ENCODE assay signal across 18 cellular contexts in genomic region chr2:57460875-57461274, GRCh38.
"Had no signal": no experiment of that assay in that cellular context is flagged by ENCODE, and none has a peak within 500 bp of the region (broad histone marks: within the 10 kb centered on the region; RNA-seq: fewer than 3 reads in every experiment).

No MANE protein-coding gene starts in this region.

- H3K27ac Mint-ChIP-seq: activated CD4-positive, alpha-beta T cell treated with anti-CD3 and anti-CD28 coated beads for 36 hours; activated CD8-positive, alpha-beta T cell treated with anti-CD3 and anti-CD28 coated beads for 36 hours; activated naive CD8-positive, alpha-beta T cell treated with anti-CD3 and anti-CD28 coated beads, Interleukin-2, amount 10 ng/mL, durations not matched to agents 7 days and 5 days; activated T-cell treated with anti-CD3 and anti-CD28 coated beads, Interleukin-2, amount 50 U/mL, for 72 hours; naive thymus-derived CD8-positive, alpha-beta T cell; stimulated activated memory B cell treated with anti-CD40 and anti-IgM and Interleukin-4, amounts not matched to agents 10 μg/mL and 1 μg/mL and 100 μg/mL, for 72 hours had no signal

- H3K27ac ChIP-seq: ascending aorta, esophagus muscularis mucosa, spleen, transverse colon, VCaP had no signal

- H3K4me3 Mint-ChIP-seq: activated CD4-positive, alpha-beta T cell treated with anti-CD3 and anti-CD28 coated beads for 36 hours; activated CD8-positive, alpha-beta T cell treated with anti-CD3 and anti-CD28 coated beads for 36 hours; activated naive CD8-positive, alpha-beta T cell treated with anti-CD3 and anti-CD28 coated beads, Interleukin-2, amount 10 ng/mL, durations not matched to agents 7 days and 5 days; activated T-cell treated with anti-CD3 and anti-CD28 coated beads, Interleukin-2, amount 50 U/mL, for 72 hours; naive thymus-derived CD8-positive, alpha-beta T cell; stimulated activated memory B cell treated with anti-CD40 and anti-IgM and Interleukin-4, amounts not matched to agents 10 μg/mL and 1 μg/mL and 100 μg/mL, for 72 hours had no signal

- H3K36me3 Mint-ChIP-seq: activated naive CD8-positive, alpha-beta T cell treated with anti-CD3 and anti-CD28 coated beads, Interleukin-2, amount 10 ng/mL, durations not matched to agents 7 days and 5 days; naive thymus-derived CD8-positive, alpha-beta T cell had no signal

- H3K36me3 ChIP-seq: ascending aorta, esophagus muscularis mucosa, spleen, transverse colon had no signal

- DNase-seq: activated CD4-positive, alpha-beta T cell treated with anti-CD3 and anti-CD28 coated beads for 36 hours; activated CD8-positive, alpha-beta memory T cell treated with anti-CD3 and anti-CD28 coated beads, Interleukin-2, amount 50 U/mL, for 4 hours; activated CD8-positive, alpha-beta T cell treated with anti-CD3 and anti-CD28 coated beads for 36 hours; activated naive CD8-positive, alpha-beta T cell treated with anti-CD3 and anti-CD28 coated beads, Interleukin-2, amount 10 ng/mL, durations not matched to agents 7 days and 5 days; activated T-cell treated with anti-CD3 and anti-CD28 coated beads, Interleukin-2, amount 50 U/mL, for 72 hours; head of caudate nucleus; mammary epithelial cell; mucosa of descending colon; naive thymus-derived CD8-positive, alpha-beta T cell; right cardiac atrium; spleen; stimulated activated CD4-positive, alpha-beta T cell treated with anti-CD3 and anti-CD28 coated beads, Interleukin-1b, Interleukin-23, amount 100 ng/mL, for 48 hours; T-helper 9 cell; transverse colon had no signal

- H3K4me3 ChIP-seq: ascending aorta, esophagus muscularis mucosa, mucosa of descending colon, spleen, transverse colon had no signal

- H3K27me3 Mint-ChIP-seq: activated CD4-positive, alpha-beta T cell treated with anti-CD3 and anti-CD28 coated beads for 36 hours; activated CD8-positive, alpha-beta T cell treated with anti-CD3 and anti-CD28 coated beads for 36 hours; stimulated activated memory B cell treated with anti-CD40 and anti-IgM and Interleukin-4, amounts not matched to agents 10 μg/mL and 1 μg/mL and 100 μg/mL, for 72 hours had no signal

- H3K4me1 Mint-ChIP-seq: activated CD4-positive, alpha-beta T cell treated with anti-CD3 and anti-CD28 coated beads for 36 hours; activated naive CD8-positive, alpha-beta T cell treated with anti-CD3 and anti-CD28 coated beads, Interleukin-2, amount 10 ng/mL, durations not matched to agents 7 days and 5 days; naive thymus-derived CD8-positive, alpha-beta T cell; stimulated activated memory B cell treated with anti-CD40 and anti-IgM and Interleukin-4, amounts not matched to agents 10 μg/mL and 1 μg/mL and 100 μg/mL, for 72 hours had no signal

- H3K9me3 Mint-ChIP-seq: stimulated activated memory B cell treated with anti-CD40 and anti-IgM and Interleukin-4, amounts not matched to agents 10 μg/mL and 1 μg/mL and 100 μg/mL, for 72 hours had no signal

- H3K4me1 ChIP-seq: ascending aorta, esophagus muscularis mucosa, spleen, transverse colon had no signal

- H3K9me3 ChIP-seq: ascending aorta, esophagus muscularis mucosa, mucosa of descending colon, transverse colon had no signal

- H3K27me3 ChIP-seq: ascending aorta, esophagus muscularis mucosa, spleen, transverse colon had no signal
